Comparison of ENCODE assay signal across 25 cellular contexts in genomic region chr4:1761130-1761688, GRCh38.
"Had no signal": no experiment of that assay in that cellular context is flagged by ENCODE, and none has a peak within 500 bp of the region (broad histone marks: within the 10 kb centered on the region; RNA-seq: fewer than 3 reads in every experiment).

No MANE protein-coding gene starts in this region.

- DNase-seq: activated CD4-positive, alpha-beta T cell treated with anti-CD3 and anti-CD28 coated beads for 1 hour; activated CD4-positive, alpha-beta T cell treated with anti-CD3 and anti-CD28 coated beads for 48 hours; activated CD4-positive, alpha-beta T cell treated with anti-CD3 and anti-CD28 coated beads, Interleukin-2, amount 50 U/mL, for 4 hours; activated CD4-positive, CD25-positive, alpha-beta regulatory T cell; activated CD8-positive, alpha-beta T cell treated with anti-CD3 and anti-CD28 coated beads, Interleukin-2, amount 10 ng/mL, durations not matched to agents 7 days and 5 days; activated naive CD4-positive, alpha-beta T cell treated with anti-CD3 and anti-CD28 coated beads, Interleukin-2, amount 10 ng/mL, durations not matched to agents 7 days and 5 days; activated naive CD8-positive, alpha-beta T cell treated with anti-CD3 and anti-CD28 coated beads, Interleukin-2, amount 50 U/mL, for 24 hours; activated T-cell treated with anti-CD3 and anti-CD28 coated beads, Interleukin-2, amount 50 U/mL, for 24 hours; Karpas-422; KBM-7; NCI-H1105; NCI-H1417 treated with DMSO at 0.1 percent for 48 hours; NCI-H187 treated with DMSO at 0.1 percent for 48 hours; NCI-H2081; NCI-H2171 treated with DMSO at 0.1 percent for 48 hours; NCI-H2227 treated with DMSO at 0.1 percent for 48 hours; NCI-H446; NCI-H524; NCI-H82; OCI-M1; SHP77; SJCRH30; T1000; WERI-Rb-1 had no signal

- H3K27ac ChIP-seq: SJCRH30, SK-N-MC had no signal

- H3K9me3 ChIP-seq: SJCRH30 had no signal

- H3K36me3 ChIP-seq: SJCRH30, WERI-Rb-1 had no signal

- H3K4me3 ChIP-seq: SJCRH30, SK-N-MC had no signal
